23 cellular contexts compared by ENCODE assay signal in the genomic region with DNA sequence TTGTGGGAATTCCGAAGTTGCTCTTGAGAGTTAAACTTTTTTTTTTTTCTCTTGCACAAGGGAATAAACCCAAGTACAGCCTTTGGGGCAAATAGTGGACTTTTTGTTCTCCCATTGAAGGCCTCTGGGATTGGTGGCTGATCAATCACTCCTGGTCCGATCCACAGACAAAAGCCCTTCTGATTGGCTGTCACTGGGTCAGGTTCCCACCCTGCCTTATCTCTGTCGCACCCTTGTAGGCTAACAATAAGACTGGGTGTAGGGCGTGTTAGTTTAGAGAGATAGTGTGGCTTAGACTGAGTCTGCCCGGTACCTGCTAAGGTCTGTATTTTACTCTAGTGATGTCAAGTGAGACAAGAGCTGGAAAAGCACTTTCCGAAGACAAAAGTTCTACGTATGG.
DNase-seq lines count a peak whose midpoint lies in the region; ATAC-seq and TF ChIP-seq lines count a peak whose summit lies in the region.
"Had no signal": no experiment of that assay in that cellular context is flagged by ENCODE, and none has a peak within 500 bp of the region (broad histone marks: within the 10 kb centered on the region; RNA-seq: fewer than 3 reads in every experiment).

No MANE protein-coding gene starts in this region.

- H3K4me1 Mint-ChIP-seq in endodermal cell (peaks cover 45% of the 10 kb centered on the region), nephron (no peaks in the 10 kb centered on the region)
- no peaks in the 10 kb centered on the region for H3K4me1 Mint-ChIP-seq in T-helper 2 cell treated with Interferon-gamma antibody and Interleukin-4, amounts not matched to agents 5 μg/mL and 100 μg/mL, for 36 hours (ENCODE audit: low read depth)
- no peaks in the 10 kb centered on the region for H3K4me1 Mint-ChIP-seq in naive thymus-derived CD4-positive, alpha-beta T cell

- no peaks in the 10 kb centered on the region for H3K27me3 Mint-ChIP-seq in endodermal cell (ENCODE audit: insufficient read depth)
- peaks cover 3% of the 10 kb centered on the region for H3K27me3 Mint-ChIP-seq in nephron (ENCODE audit: low read depth)
- H3K27me3 Mint-ChIP-seq in T-helper 2 cell treated with Interferon-gamma antibody and Interleukin-4, amounts not matched to agents 5 μg/mL and 100 μg/mL, for 36 hours (ENCODE audit: low read depth): no peaks in the 10 kb centered on the region
- H3K27me3 Mint-ChIP-seq in naive thymus-derived CD4-positive, alpha-beta T cell: no peaks in the 10 kb centered on the region
- H3K27me3 Mint-ChIP-seq: CD4-positive, alpha-beta T cell had no signal

- intact Hi-C loops in naive thymus-derived CD4-positive, alpha-beta T cell (cut with micrococcal nuclease): no loop called here

- POLR2A ChIA-PET in naive thymus-derived CD4-positive, alpha-beta T cell (lab: Charles Lee): no interaction called here

- H3K4me3 ChIP-seq in endodermal cell (ENCODE audit: low read length): no peak overlapping the region
- no peak overlapping the region for H3K4me3 ChIP-seq in naive thymus-derived CD4-positive, alpha-beta T cell (ENCODE audit: low read length)
- H3K4me3 ChIP-seq: GM12878, Peyer's patch, SJCRH30 had no signal

- no peak overlapping the region for H3K27ac ChIP-seq in endodermal cell (ENCODE audit: low read depth, low read length)
- H3K27ac ChIP-seq in naive thymus-derived CD4-positive, alpha-beta T cell (ENCODE audit: low read depth, low read length): no peak overlapping the region
- H3K27ac ChIP-seq: HL-60, Peyer's patch, SJCRH30 had no signal

- H3K36me3 ChIP-seq in endodermal cell (ENCODE audit: control insufficient read depth, insufficient read depth, low read length): no peaks in the 10 kb centered on the region
- no peaks in the 10 kb centered on the region for H3K36me3 ChIP-seq in naive thymus-derived CD4-positive, alpha-beta T cell (ENCODE audit: control insufficient read depth in 2 of 3, insufficient read depth in 3 of 3, low read length in 3 of 3)
- H3K36me3 ChIP-seq: Peyer's patch, SJCRH30 had no signal

- CTCF ChIA-PET in naive thymus-derived CD4-positive, alpha-beta T cell (lab: Charles Lee): no interaction called here

- peaks cover 24% of the 10 kb centered on the region for H3K9me3 Mint-ChIP-seq in endodermal cell
- no peaks in the 10 kb centered on the region for H3K9me3 Mint-ChIP-seq in nephron
- no peaks in the 10 kb centered on the region for H3K9me3 Mint-ChIP-seq in T-helper 2 cell treated with Interferon-gamma antibody and Interleukin-4, amounts not matched to agents 5 μg/mL and 100 μg/mL, for 36 hours
- H3K9me3 Mint-ChIP-seq in naive thymus-derived CD4-positive, alpha-beta T cell: peaks cover 0 to 4% (median 0%) of the 10 kb centered on the region in 11 donors
- H3K9me3 Mint-ChIP-seq: CD4-positive, alpha-beta T cell; HFFc6 had no signal

- DNase-seq in HuH-7.5 (ENCODE audit: low spot score) (peak; percentile 67), endodermal cell (peak; percentile 58), activated gamma-delta T cell (lab: John Stamatoyannopoulos, UW) (no peak)
- DNase-seq in T-helper 2 cell treated with Interferon-gamma antibody and Interleukin-4, amounts not matched to agents 5 μg/mL and 100 μg/mL, for 36 hours (ENCODE audit: low spot score): no peak
- DNase-seq in naive thymus-derived CD4-positive, alpha-beta T cell: no peak
- DNase-seq: CD4-positive, alpha-beta T cell; COR-L47; DND-41; H7; HFFc6; IMR-90; MV-4-11; NCI-H1105 treated with DMSO at 0.1 percent for 48 hours; NCI-H2029 treated with DMSO at 0.1 percent for 48 hours; NCI-H226; NCI-H510A treated with DMSO at 0.1 percent for 48 hours; NCI-H748 treated with DMSO at 0.1 percent for 48 hours; SJCRH30 had no signal

- no peaks in the 10 kb centered on the region for H3K9me3 ChIP-seq in endodermal cell (ENCODE audit: control insufficient read depth, low read length)
- no peaks in the 10 kb centered on the region for H3K9me3 ChIP-seq in naive thymus-derived CD4-positive, alpha-beta T cell (ENCODE audit: control insufficient read depth in 2 of 3, low read length in 3 of 3)
- H3K9me3 ChIP-seq: Peyer's patch had no signal

- 71 to 76% methylated on average over 4 to 7 of the region's 7 CpGs for WGBS in endodermal cell (ENCODE audit: insufficient coverage in 1 of 2, insufficient read length in 1 of 2), 2 experiments

- H3K4me3 Mint-ChIP-seq in endodermal cell (no peak overlapping the region), nephron (no peak overlapping the region)
- H3K4me3 Mint-ChIP-seq in T-helper 2 cell treated with Interferon-gamma antibody and Interleukin-4, amounts not matched to agents 5 μg/mL and 100 μg/mL, for 36 hours: no peak overlapping the region
- H3K4me3 Mint-ChIP-seq in naive thymus-derived CD4-positive, alpha-beta T cell: no peak overlapping the region
- H3K4me3 Mint-ChIP-seq: CD4-positive, alpha-beta T cell; HFFc6 had no signal

- H3K36me3 Mint-ChIP-seq in endodermal cell (ENCODE audit: low read depth) (peaks cover 8% of the 10 kb centered on the region), nephron (ENCODE audit: low read depth) (no peaks in the 10 kb centered on the region)
- H3K36me3 Mint-ChIP-seq in T-helper 2 cell treated with Interferon-gamma antibody and Interleukin-4, amounts not matched to agents 5 μg/mL and 100 μg/mL, for 36 hours (ENCODE audit: low read depth): no peaks in the 10 kb centered on the region
- H3K36me3 Mint-ChIP-seq in naive thymus-derived CD4-positive, alpha-beta T cell: no peaks in the 10 kb centered on the region

- peak overlapping the region; percentile 41 for H3K27ac Mint-ChIP-seq in endodermal cell
- H3K27ac Mint-ChIP-seq in nephron: peak overlapping the region in 2 of 3 experiments; percentile 8 to 24
- no peak overlapping the region for H3K27ac Mint-ChIP-seq in T-helper 2 cell treated with Interferon-gamma antibody and Interleukin-4, amounts not matched to agents 5 μg/mL and 100 μg/mL, for 36 hours
- H3K27ac Mint-ChIP-seq in naive thymus-derived CD4-positive, alpha-beta T cell: no peak overlapping the region
- H3K27ac Mint-ChIP-seq: CD4-positive, alpha-beta T cell; HFFc6 had no signal

- no peak for ATAC-seq in HG03039 (IDR thresholded peaks at IDR 0.05; ENCODE audit: unreplicated experiment)
- ATAC-seq in naive thymus-derived CD4-positive, alpha-beta T cell: no peak
- ATAC-seq: GM12878 had no signal

- no peaks in the 10 kb centered on the region for H3K27me3 ChIP-seq in endodermal cell (ENCODE audit: control insufficient read depth, insufficient read depth, low read length, poor library complexity, severe bottlenecking)
- no peaks in the 10 kb centered on the region for H3K27me3 ChIP-seq in naive thymus-derived CD4-positive, alpha-beta T cell (ENCODE audit: control insufficient read depth in 2 of 2, insufficient read depth in 2 of 2, low read length in 2 of 2)
- H3K27me3 ChIP-seq: Peyer's patch, SJCRH30 had no signal

- no peak overlapping the region for H3K9ac ChIP-seq in endodermal cell (ENCODE audit: extremely low read depth, low read length, poor library complexity, severe bottlenecking)

- H3K4me1 ChIP-seq in endodermal cell (ENCODE audit: control insufficient read depth, insufficient read depth, low read length): peaks cover 13% of the 10 kb centered on the region
- no peaks in the 10 kb centered on the region for H3K4me1 ChIP-seq in naive thymus-derived CD4-positive, alpha-beta T cell (ENCODE audit: control insufficient read depth in 2 of 2, insufficient read depth in 2 of 2, low read length in 2 of 2)
- H3K4me1 ChIP-seq: Peyer's patch, SJCRH30 had no signal

- TF ChIP-seq CTCF in endodermal cell (conservative IDR thresholded peaks at IDR 0.05): no peak
- no peak for TF ChIP-seq CTCF in nephron (IDR thresholded peaks at IDR 0.05; ENCODE audit: unreplicated experiment in 3 of 3)

Comparison
In these comparisons a context has a peak if more than half of its experiments do, and no peak if none do; other contexts are left out.
1. DNase-seq: peak in HuH-7.5 (single experiment) and endodermal cell (single experiment); none in T-helper 2 cell treated with Interferon-gamma antibody and Interleukin-4, amounts not matched to agents 5 μg/mL and 100 μg/mL, for 36 hours (single experiment), activated gamma-delta T cell (single experiment) and naive thymus-derived CD4-positive, alpha-beta T cell (0 of 9).
2. H3K27ac Mint-ChIP-seq: peak in endodermal cell (single experiment) and nephron (2 of 3); none in T-helper 2 cell treated with Interferon-gamma antibody and Interleukin-4, amounts not matched to agents 5 μg/mL and 100 μg/mL, for 36 hours (single experiment) and naive thymus-derived CD4-positive, alpha-beta T cell (0 of 9).